ENCODE assay signal across 14 cellular contexts in the genomic region with DNA sequence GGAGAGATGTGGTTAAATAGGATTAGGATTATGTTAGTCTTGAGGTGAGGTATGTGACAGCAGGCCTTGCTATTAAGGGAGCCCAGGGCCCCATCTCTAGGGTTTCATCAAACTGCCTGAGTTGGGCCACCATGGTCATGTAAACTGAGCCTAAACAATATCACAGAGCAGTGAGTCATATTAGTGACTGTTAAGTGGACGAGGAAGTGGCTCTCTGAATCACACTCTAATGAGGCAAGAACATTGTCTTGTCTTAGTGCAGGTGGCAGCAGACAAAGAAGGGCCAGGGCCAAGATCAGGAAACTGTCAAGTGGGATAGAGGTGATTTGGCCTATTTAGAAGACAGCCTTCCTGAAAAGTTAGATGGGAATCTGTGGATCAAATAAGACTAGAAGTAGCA. TPM values are rescaled to one million over a fixed set of nuclear protein-coding genes. Genes with fewer than 3 reads are reported as not detected.
DNase-seq lines count a peak whose midpoint lies in the region; ATAC-seq and TF ChIP-seq lines count a peak whose summit lies in the region.
"Had no signal": no experiment of that assay in that cellular context is flagged by ENCODE, and none has a peak within 500 bp of the region (broad histone marks: within the 10 kb centered on the region; RNA-seq: fewer than 3 reads in every experiment).

No MANE protein-coding gene starts in this region.

- CTCF ChIA-PET in T-cell (lab: Charles Lee) = no interaction called here
- CTCF ChIA-PET in activated CD4-positive, alpha-beta T cell treated with anti-CD3 and anti-CD28 coated beads, Interleukin-2, amount 10 ng/mL, durations not matched to agents 7 days and 5 days (lab: Charles Lee) = no interaction called here

- no peak for TF ChIP-seq CTCF in AG10803 (conservative IDR thresholded peaks at IDR 0.05; ENCODE audit: low read length)
- no peak for TF ChIP-seq CTCF in RWPE2 (IDR thresholded peaks at IDR 0.05; ENCODE audit: poor library complexity, severe bottlenecking)
- TF ChIP-seq CTCF in fibroblast of pulmonary artery (IDR thresholded peaks at IDR 0.05; ENCODE audit: low read length, missing control alignments) = no peak

- DNase-seq in AG10803 (ENCODE audit: low read depth) (peak; percentile 42), HS-27A (ENCODE audit: low read depth) (peak; percentile 26), RWPE2 (ENCODE audit: low spot score) (no peak), fibroblast of pulmonary artery (ENCODE audit: low read depth) (peak; percentile 20), T-cell (no peak), hippocampal formation (lab: John Stamatoyannopoulos, UW) (no peak)
- no peak for DNase-seq in activated CD4-positive, alpha-beta T cell treated with anti-CD3 and anti-CD28 coated beads for 4 hours
- DNase-seq in activated CD4-positive, alpha-beta T cell treated with anti-CD3 and anti-CD28 coated beads, Interleukin-2, amount 10 ng/mL, durations not matched to agents 7 days and 5 days = no peak
- DNase-seq: activated T-cell treated with anti-CD3 and anti-CD28 coated beads, Interleukin-2, amount 50 U/mL, for 72 hours; left ventricle myocardium superior; NCI-H1092 treated with DMSO at 0.1 percent for 48 hours had no signal

- no peaks in the 10 kb centered on the region for H3K9me3 ChIP-seq in RWPE2 (ENCODE audit: severe bottlenecking)
- H3K9me3 ChIP-seq: BLaER1, thoracic aorta had no signal

- H3K36me3 Mint-ChIP-seq in T-cell = no peaks in the 10 kb centered on the region
- H3K36me3 Mint-ChIP-seq in activated CD4-positive, alpha-beta T cell treated with anti-CD3 and anti-CD28 coated beads, Interleukin-2, amount 10 ng/mL, durations not matched to agents 7 days and 5 days (ENCODE audit: low read depth) = no peaks in the 10 kb centered on the region

- no peak overlapping the region for H3K27ac ChIP-seq in RWPE2 (ENCODE audit: poor library complexity, severe bottlenecking)
- H3K27ac ChIP-seq: BLaER1, parathyroid adenoma, thoracic aorta had no signal

- H3K27ac Mint-ChIP-seq in T-cell = no peak overlapping the region
- H3K27ac Mint-ChIP-seq in activated CD4-positive, alpha-beta T cell treated with anti-CD3 and anti-CD28 coated beads, Interleukin-2, amount 10 ng/mL, durations not matched to agents 7 days and 5 days = no peak overlapping the region

- H3K4me3 ChIP-seq in AG10803 (ENCODE audit: low read length) (no peak overlapping the region), RWPE2 (ENCODE audit: severe bottlenecking) (no peak overlapping the region), fibroblast of pulmonary artery (replicated peaks; ENCODE audit: low read depth, low read length) (no peak overlapping the region)
- H3K4me3 ChIP-seq: BLaER1, thoracic aorta had no signal

- no peaks in the 10 kb centered on the region for H3K4me1 ChIP-seq in RWPE2 (ENCODE audit: insufficient read depth, poor library complexity, severe bottlenecking)
- H3K4me1 ChIP-seq: BLaER1, parathyroid adenoma had no signal

- POLR2A ChIA-PET in T-cell (lab: Charles Lee) = no interaction called here
- POLR2A ChIA-PET in activated CD4-positive, alpha-beta T cell treated with anti-CD3 and anti-CD28 coated beads, Interleukin-2, amount 10 ng/mL, durations not matched to agents 7 days and 5 days (lab: Charles Lee) = no interaction called here

- H3K36me3 ChIP-seq in RWPE2 (ENCODE audit: low read depth) = no peaks in the 10 kb centered on the region
- H3K36me3 ChIP-seq: BLaER1, thoracic aorta had no signal

- H3K4me1 Mint-ChIP-seq in T-cell = no peaks in the 10 kb centered on the region
- H3K4me1 Mint-ChIP-seq in activated CD4-positive, alpha-beta T cell treated with anti-CD3 and anti-CD28 coated beads, Interleukin-2, amount 10 ng/mL, durations not matched to agents 7 days and 5 days = no peaks in the 10 kb centered on the region

- ATAC-seq in RWPE2 (ENCODE audit: low read depth) = peak; percentile 61
- no peak for ATAC-seq in T-cell (replicated peaks in 1 of 4)
- ATAC-seq: left ventricle myocardium superior had no signal

- no peaks in the 10 kb centered on the region for H3K9me3 Mint-ChIP-seq in T-cell
- H3K9me3 Mint-ChIP-seq in activated CD4-positive, alpha-beta T cell treated with anti-CD3 and anti-CD28 coated beads, Interleukin-2, amount 10 ng/mL, durations not matched to agents 7 days and 5 days = no peaks in the 10 kb centered on the region
- H3K9me3 Mint-ChIP-seq: activated T-cell treated with anti-CD3 and anti-CD28 coated beads, Interleukin-2, amount 50 U/mL, for 72 hours had no signal

- no peaks in the 10 kb centered on the region for H3K27me3 ChIP-seq in RWPE2 (ENCODE audit: insufficient read depth, poor library complexity, severe bottlenecking)
- H3K27me3 ChIP-seq: BLaER1 had no signal

- no peak overlapping the region for H3K4me3 Mint-ChIP-seq in T-cell
- no peak overlapping the region for H3K4me3 Mint-ChIP-seq in activated CD4-positive, alpha-beta T cell treated with anti-CD3 and anti-CD28 coated beads, Interleukin-2, amount 10 ng/mL, durations not matched to agents 7 days and 5 days
- H3K4me3 Mint-ChIP-seq: activated T-cell treated with anti-CD3 and anti-CD28 coated beads, Interleukin-2, amount 50 U/mL, for 72 hours had no signal

- no peaks in the 10 kb centered on the region for H3K27me3 Mint-ChIP-seq in T-cell
- no peaks in the 10 kb centered on the region for H3K27me3 Mint-ChIP-seq in activated CD4-positive, alpha-beta T cell treated with anti-CD3 and anti-CD28 coated beads, Interleukin-2, amount 10 ng/mL, durations not matched to agents 7 days and 5 days

RNA-seq across cellular contexts. Expression of gene ENPP3, which starts 23.1 kb away (rescaled TPM):
- total RNA-seq in T-cell = under 1 TPM; 0.30 to 0.68 (median 0.53) TPM
- total RNA-seq in activated CD4-positive, alpha-beta T cell treated with anti-CD3 and anti-CD28 coated beads, Interleukin-2, amount 10 ng/mL, durations not matched to agents 7 days and 5 days = under 1 TPM; 0.19 to 0.35 TPM
- total RNA-seq: left ventricle myocardium superior had no signal

RNA-seq across cellular contexts. Expression of gene MED23, which starts 32.2 kb away (rescaled TPM):
- total RNA-seq in T-cell = 10 to 100 TPM; 45.6 to 64.5 (median 46.6) TPM
- total RNA-seq in activated CD4-positive, alpha-beta T cell treated with anti-CD3 and anti-CD28 coated beads, Interleukin-2, amount 10 ng/mL, durations not matched to agents 7 days and 5 days = 10 to 100 TPM; 33.4 to 34.3 TPM

RNA-seq across cellular contexts. Expression of gene OR2A4, which starts 41.0 kb away (rescaled TPM):
- total RNA-seq in T-cell = not detected
- total RNA-seq in activated CD4-positive, alpha-beta T cell treated with anti-CD3 and anti-CD28 coated beads, Interleukin-2, amount 10 ng/mL, durations not matched to agents 7 days and 5 days = not detected
- total RNA-seq: activated T-cell treated with anti-CD3 and anti-CD28 coated beads, Interleukin-2, amount 50 U/mL, for 72 hours; left ventricle myocardium superior; thoracic aorta had no signal

RNA-seq across cellular contexts. Expression of gene CTAGE9, which starts 50.6 kb away (rescaled TPM):
- total RNA-seq in T-cell = not detected
- not detected for total RNA-seq in activated CD4-positive, alpha-beta T cell treated with anti-CD3 and anti-CD28 coated beads, Interleukin-2, amount 10 ng/mL, durations not matched to agents 7 days and 5 days
- total RNA-seq: activated T-cell treated with anti-CD3 and anti-CD28 coated beads, Interleukin-2, amount 50 U/mL, for 72 hours; left ventricle myocardium superior; thoracic aorta had no signal

Comparison
In these comparisons a context has a peak if more than half of its experiments do, and no peak if none do; other contexts are left out.
1. DNase-seq: peak in AG10803 (single experiment), HS-27A (single experiment) and fibroblast of pulmonary artery (single experiment); none in RWPE2 (single experiment), T-cell (0 of 34), hippocampal formation (0 of 2), activated CD4-positive, alpha-beta T cell treated with anti-CD3 and anti-CD28 coated beads for 4 hours (0 of 2) and activated CD4-positive, alpha-beta T cell treated with anti-CD3 and anti-CD28 coated beads, Interleukin-2, amount 10 ng/mL, durations not matched to agents 7 days and 5 days (single experiment).